Comparison of ENCODE assay signal across 12 cellular contexts in the genomic region with DNA sequence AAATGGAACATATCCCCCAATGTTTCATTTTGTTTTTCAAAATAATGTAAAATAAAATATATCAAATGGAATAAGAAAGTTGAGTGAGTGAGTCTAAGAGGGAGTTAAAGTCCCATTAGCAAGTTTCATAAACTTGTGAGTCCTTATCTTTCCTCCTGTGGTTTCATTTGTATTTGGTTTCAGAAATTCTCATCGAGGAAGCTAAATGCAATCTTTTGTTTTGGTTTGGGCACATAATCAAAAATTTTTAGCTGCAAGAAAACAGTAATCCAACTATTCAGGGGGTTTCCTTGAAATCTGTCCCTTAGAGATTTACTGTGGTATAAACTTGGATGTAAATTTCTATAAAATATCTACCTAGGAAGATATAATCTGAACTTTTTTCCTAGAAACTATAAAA.
DNase-seq lines count a peak whose midpoint lies in the region; ATAC-seq and TF ChIP-seq lines count a peak whose summit lies in the region.
"Had no signal": no experiment of that assay in that cellular context is flagged by ENCODE, and none has a peak within 500 bp of the region (broad histone marks: within the 10 kb centered on the region; RNA-seq: fewer than 3 reads in every experiment).

No MANE protein-coding gene starts in this region.

- no peaks in the 10 kb centered on the region for H3K27me3 ChIP-seq in BLaER1 treated with 17β-estradiol and CSF1 and Interleukin-3, amounts not matched to agents 10 nM and 100 nM
- H3K27me3 ChIP-seq in GM23248 (replicated peaks; ENCODE audit: insufficient read depth) (no peaks in the 10 kb centered on the region), prostate gland (replicated peaks; ENCODE audit: insufficient read depth) (no peaks in the 10 kb centered on the region)
- H3K27me3 ChIP-seq: colonic mucosa, gastroesophageal sphincter had no signal

- H3K4me1 ChIP-seq in BLaER1 treated with 17β-estradiol and CSF1 and Interleukin-3, amounts not matched to agents 10 nM and 100 nM: peaks cover 48 to 86% (median 76%) of the 10 kb centered on the region in 10 experiments
- H3K4me1 ChIP-seq in GM23248 (ENCODE audit: insufficient read depth) (peaks cover 25% of the 10 kb centered on the region), prostate gland (replicated peaks) (no peaks in the 10 kb centered on the region)

- TF ChIP-seq CTCF in prostate gland (IDR thresholded peaks at IDR 0.05) (no peak), nephron progenitor cell (IDR thresholded peaks at IDR 0.05) (no peak)

- no peak for ATAC-seq in activated naive CD8-positive, alpha-beta T cell treated with anti-CD3 and anti-CD28 coated beads, Interleukin-2, amount 50 U/mL, for 24 hours
- ATAC-seq in naive thymus-derived CD8-positive, alpha-beta T cell: no peak
- ATAC-seq: gastroesophageal sphincter, left lobe of liver had no signal

- peak overlapping the region; percentile 82 for H3K27ac Mint-ChIP-seq in activated naive CD8-positive, alpha-beta T cell treated with anti-CD3 and anti-CD28 coated beads, Interleukin-2, amount 50 U/mL, for 24 hours
- H3K27ac Mint-ChIP-seq in naive thymus-derived CD8-positive, alpha-beta T cell: peak overlapping the region in 3 of 10 donors; percentile 28 to 91 (median 82)
- no peak overlapping the region for H3K27ac Mint-ChIP-seq in nephron progenitor cell

- peak overlapping the region in 1 of 10 experiments; percentile 28; a peak in 1 of 20 replicates for H3K4me3 ChIP-seq in BLaER1 treated with 17β-estradiol and CSF1 and Interleukin-3, amounts not matched to agents 10 nM and 100 nM
- H3K4me3 ChIP-seq in GM23248 (no peak overlapping the region), prostate gland (no peak overlapping the region)
- H3K4me3 ChIP-seq: colonic mucosa, gastroesophageal sphincter had no signal

- H3K4me1 Mint-ChIP-seq in activated naive CD8-positive, alpha-beta T cell treated with anti-CD3 and anti-CD28 coated beads, Interleukin-2, amount 50 U/mL, for 24 hours: peaks cover 52% of the 10 kb centered on the region
- H3K4me1 Mint-ChIP-seq in naive thymus-derived CD8-positive, alpha-beta T cell: peaks cover 32 to 73% (median 54%) of the 10 kb centered on the region in 4 donors
- H3K4me1 Mint-ChIP-seq in nephron progenitor cell: no peaks in the 10 kb centered on the region

- H3K27ac ChIP-seq in BLaER1 treated with 17β-estradiol and CSF1 and Interleukin-3, amounts not matched to agents 10 nM and 100 nM: no peak overlapping the region
- H3K27ac ChIP-seq in GM23248 (no peak overlapping the region), prostate gland (no peak overlapping the region)
- H3K27ac ChIP-seq: colonic mucosa, gastroesophageal sphincter had no signal

- intact Hi-C loops in prostate gland (cut with DNase I): no loop called here

- peaks cover 0 to 25% (median 0%) of the 10 kb centered on the region in 11 experiments; a peak in 4 of 22 replicates for H3K36me3 ChIP-seq in BLaER1 treated with 17β-estradiol and CSF1 and Interleukin-3, amounts not matched to agents 10 nM and 100 nM
- H3K36me3 ChIP-seq in GM23248 (ENCODE audit: low read depth) (no peaks in the 10 kb centered on the region), prostate gland (no peaks in the 10 kb centered on the region)
- H3K36me3 ChIP-seq: colonic mucosa, gastroesophageal sphincter had no signal

- no peak overlapping the region for H3K9ac ChIP-seq in BLaER1 treated with 17β-estradiol and CSF1 and Interleukin-3, amounts not matched to agents 10 nM and 100 nM
- H3K9ac ChIP-seq in GM23248: no peak overlapping the region

- peaks cover 2% of the 10 kb centered on the region for H3K27me3 Mint-ChIP-seq in activated naive CD8-positive, alpha-beta T cell treated with anti-CD3 and anti-CD28 coated beads, Interleukin-2, amount 50 U/mL, for 24 hours
- no peaks in the 10 kb centered on the region for H3K27me3 Mint-ChIP-seq in naive thymus-derived CD8-positive, alpha-beta T cell
- no peaks in the 10 kb centered on the region for H3K27me3 Mint-ChIP-seq in nephron progenitor cell (ENCODE audit: low read depth, poor library complexity)

- POLR2A ChIA-PET in naive thymus-derived CD8-positive, alpha-beta T cell (lab: Charles Lee): interaction anchor here (3.2 kb wide), 1 partner anchor 123 kb away, joined by 12 read pairs; no protein-coding TSS in a partner anchor

- no peaks in the 10 kb centered on the region for H3K9me3 Mint-ChIP-seq in activated naive CD8-positive, alpha-beta T cell treated with anti-CD3 and anti-CD28 coated beads, Interleukin-2, amount 50 U/mL, for 24 hours
- H3K9me3 Mint-ChIP-seq in naive thymus-derived CD8-positive, alpha-beta T cell: peaks cover 0 to 3% (median 0%) of the 10 kb centered on the region in 9 donors
- H3K9me3 Mint-ChIP-seq in nephron progenitor cell: no peaks in the 10 kb centered on the region

- no peak for TF ChIP-seq POLR2A in prostate gland (IDR thresholded peaks at IDR 0.05)

- H4K20me1 ChIP-seq in BLaER1 treated with 17β-estradiol and CSF1 and Interleukin-3, amounts not matched to agents 10 nM and 100 nM: peaks cover 0 to 98% (median 21%) of the 10 kb centered on the region in 11 experiments; a peak in 12 of 22 replicates
- peaks cover 5% of the 10 kb centered on the region; the same call in 1 of the 2 replicates for H4K20me1 ChIP-seq in GM23248 (ENCODE audit: insufficient read depth)

- no peak overlapping the region for H2AFZ ChIP-seq in GM23248

- H3F3A ChIP-seq in GM23248 (ENCODE audit: insufficient read depth): no peaks in the 10 kb centered on the region

- no peaks in the 10 kb centered on the region for H3K9me2 ChIP-seq in GM23248 (ENCODE audit: insufficient read depth)

- peaks cover 24% of the 10 kb centered on the region for H3K36me3 Mint-ChIP-seq in activated naive CD8-positive, alpha-beta T cell treated with anti-CD3 and anti-CD28 coated beads, Interleukin-2, amount 50 U/mL, for 24 hours (ENCODE audit: low read depth)
- H3K36me3 Mint-ChIP-seq in naive thymus-derived CD8-positive, alpha-beta T cell: peaks cover 0 to 5% (median 0%) of the 10 kb centered on the region in 3 donors
- H3K36me3 Mint-ChIP-seq in nephron progenitor cell (ENCODE audit: low read depth): no peaks in the 10 kb centered on the region

- H3K9me3 ChIP-seq in BLaER1 treated with 17β-estradiol and CSF1 and Interleukin-3, amounts not matched to agents 10 nM and 100 nM (replicated peaks in 1 of 11): no peaks in the 10 kb centered on the region
- H3K9me3 ChIP-seq in GM23248 (ENCODE audit: low read depth) (no peaks in the 10 kb centered on the region), prostate gland (no peaks in the 10 kb centered on the region)
- H3K9me3 ChIP-seq: colonic mucosa, gastroesophageal sphincter had no signal

- peak overlapping the region in 10 of 11 experiments; percentile 64 to 94 (median 82); a peak in 18 of 22 replicates for H3K4me2 ChIP-seq in BLaER1 treated with 17β-estradiol and CSF1 and Interleukin-3, amounts not matched to agents 10 nM and 100 nM
- H3K4me2 ChIP-seq in GM23248 (ENCODE audit: unreplicated experiment): peak overlapping the region; percentile 8

- WGBS in GM23248 (ENCODE audit: low coverage in 1 of 2, low lambda C conversion rate in 2 of 2, missing lambda C conversion rate in 2 of 2), 2 experiments: 0% methylated on average over 1 of the region's 1 CpG
- WGBS in prostate gland: 0% methylated on average over 1 of the region's 1 CpG

- DNase-seq in GM23248: peak; percentile 31
- DNase-seq in activated naive CD8-positive, alpha-beta T cell treated with anti-CD3 and anti-CD28 coated beads, Interleukin-2, amount 50 U/mL, for 24 hours: no peak
- DNase-seq in naive thymus-derived CD8-positive, alpha-beta T cell: no peak
- DNase-seq in prostate gland (ENCODE audit: low spot score): no peak
- no peak for DNase-seq in nephron progenitor cell
- DNase-seq in NCI-H82 treated with DMSO at 0.1 percent for 48 hours (lab: John Stamatoyannopoulos, UW; ENCODE audit: unreplicated experiment): no peak
- DNase-seq: colonic mucosa, NCI-H345, nucleus accumbens had no signal

- H3K79me2 ChIP-seq in GM23248 (ENCODE audit: insufficient read depth): peaks cover 96% of the 10 kb centered on the region

- in situ Hi-C loops in GM23248 (cut with MboI): no loop called here

- H3K4me3 Mint-ChIP-seq in activated naive CD8-positive, alpha-beta T cell treated with anti-CD3 and anti-CD28 coated beads, Interleukin-2, amount 50 U/mL, for 24 hours: no peak overlapping the region
- H3K4me3 Mint-ChIP-seq in naive thymus-derived CD8-positive, alpha-beta T cell: peak overlapping the region in 6 of 10 donors; percentile 17 to 74 (median 60)
- H3K4me3 Mint-ChIP-seq in nephron progenitor cell: no peak overlapping the region

Comparison
In these comparisons a context has a peak if more than half of its experiments do, and no peak if none do; other contexts are left out.
1. H3K4me3 Mint-ChIP-seq: peak in naive thymus-derived CD8-positive, alpha-beta T cell (6 of 10); none in activated naive CD8-positive, alpha-beta T cell treated with anti-CD3 and anti-CD28 coated beads, Interleukin-2, amount 50 U/mL, for 24 hours (single experiment) and nephron progenitor cell (single experiment).